ENCODE assay signal across 1 cellular context in the genomic region with DNA sequence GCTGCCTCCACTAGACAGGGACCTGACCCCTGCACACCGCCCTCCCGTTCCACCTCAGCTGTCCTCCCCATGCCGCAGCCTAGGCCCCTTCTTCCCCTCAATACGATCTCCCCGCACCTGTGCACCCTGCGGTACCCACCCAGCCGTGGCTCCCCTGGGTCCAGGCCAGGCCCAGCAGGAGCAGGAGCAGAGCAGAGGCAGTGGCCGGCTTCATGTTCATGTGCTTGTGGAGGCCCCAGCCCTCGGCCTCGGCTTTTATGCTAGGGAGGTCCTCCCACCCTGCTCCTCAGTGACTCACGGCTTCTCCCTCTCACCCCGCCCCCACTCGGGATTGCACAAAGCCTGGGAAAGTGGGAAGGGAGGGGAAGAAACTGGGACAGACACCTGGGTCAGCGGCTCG.
TF ChIP-seq lines count a peak whose summit lies in the region.

No MANE protein-coding gene starts in this region.

TF ChIP-seq in IMR-90, 13 proteins besides CTCF, POLR2A, EP300 and RAD21 (continued from another document):
- TF ChIP-seq, protein P1, sequence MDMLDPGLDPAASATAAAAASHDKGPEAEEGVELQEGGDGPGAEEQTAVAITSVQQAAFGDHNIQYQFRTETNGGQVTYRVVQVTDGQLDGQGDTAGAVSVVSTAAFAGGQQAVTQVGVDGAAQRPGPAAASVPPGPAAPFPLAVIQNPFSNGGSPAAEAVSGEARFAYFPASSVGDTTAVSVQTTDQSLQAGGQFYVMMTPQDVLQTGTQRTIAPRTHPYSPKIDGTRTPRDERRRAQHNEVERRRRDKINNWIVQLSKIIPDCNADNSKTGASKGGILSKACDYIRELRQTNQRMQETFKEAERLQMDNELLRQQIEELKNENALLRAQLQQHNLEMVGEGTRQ (IDR thresholded peaks at IDR 0.05; ENCODE audit: low read depth, low read length) = no peak
TF ChIP-seq in IMR-90: peak in this region for 1.
